ENCODE assay signal across 8 cellular contexts in genomic region chr3:158109804-158110657, GRCh38. TPM values are rescaled to one million over a fixed set of nuclear protein-coding genes. Genes with fewer than 3 reads are reported as not detected.
DNase-seq lines count a peak whose midpoint lies in the region; ATAC-seq, FAIRE-seq and TF ChIP-seq lines count a peak whose summit lies in the region.

Gene RSRC1 (plus strand): TSS chr3:158110089. CDS start chr3:158122105, 12,016 bp downstream.

- in situ Hi-C loops in GM13976 (cut with MboI; ENCODE audit: low sequenced_read_pairs, unreplicated experiment), result loop anchor here (10.0 to 25.0 kb wide), 2 partner anchors 202 to 325 kb away; no protein-coding TSS in a partner anchor

- intact Hi-C loops in left ventricle myocardium superior (cut with micrococcal nuclease), result no loop called here

- H3K27me3 Mint-ChIP-seq in T-helper 1 cell treated with Interleukin-12 subunit alpha and Interleukin-12 subunit beta and Interleukin-4 antibody, amounts not matched to agents 30 μg/mL and 1 μg/mL, for 36 hours (ENCODE audit: low read depth), result peaks cover 42% of the 10 kb centered on the region

- H3K36me3 Mint-ChIP-seq in T-helper 1 cell treated with Interleukin-12 subunit alpha and Interleukin-12 subunit beta and Interleukin-4 antibody, amounts not matched to agents 30 μg/mL and 1 μg/mL, for 36 hours (ENCODE audit: low read depth), result peaks cover 34% of the 10 kb centered on the region

- H3K4me1 Mint-ChIP-seq in T-helper 1 cell treated with Interleukin-12 subunit alpha and Interleukin-12 subunit beta and Interleukin-4 antibody, amounts not matched to agents 30 μg/mL and 1 μg/mL, for 36 hours (ENCODE audit: low read depth), result peaks cover 51% of the 10 kb centered on the region

- ATAC-seq in HG02870 (IDR thresholded peaks at IDR 0.05; ENCODE audit: unreplicated experiment), result peak; percentile 82
- peak; percentile 95 for ATAC-seq in left ventricle myocardium superior

- H3K27ac Mint-ChIP-seq in T-helper 1 cell treated with Interleukin-12 subunit alpha and Interleukin-12 subunit beta and Interleukin-4 antibody, amounts not matched to agents 30 μg/mL and 1 μg/mL, for 36 hours, result peak within 1 kb of the TSS; percentile 88

- H3K9me3 Mint-ChIP-seq in T-helper 1 cell treated with Interleukin-12 subunit alpha and Interleukin-12 subunit beta and Interleukin-4 antibody, amounts not matched to agents 30 μg/mL and 1 μg/mL, for 36 hours, result peaks cover 23% of the 10 kb centered on the region

- FAIRE-seq in urothelium cell line (lab: Jason Lieb, UNC), result no peak

- no peak for TF ChIP-seq CTCF in GM13976 (IDR thresholded peaks at IDR 0.05; ENCODE audit: borderline replicate concordance, control extremely low read depth, extremely low read depth, insufficient read depth, missing control alignments)

- DNase-seq in GM13976 (ENCODE audit: low spot score), result peak; percentile 83
- peak; percentile 92 for DNase-seq in NCI-H146 treated with DMSO at 0.1 percent for 48 hours (lab: John Stamatoyannopoulos, UW; ENCODE audit: unreplicated experiment)
- DNase-seq in amniotic stem cell (lab: John Stamatoyannopoulos, UW), result peak; percentile 79
- peak; percentile 90 for DNase-seq in left ventricle myocardium superior
- DNase-seq in pulmonary artery endothelial cell (ENCODE audit: low read depth, low spot score), result peak; percentile 68
- peak; percentile 74 for DNase-seq in urothelium cell line (ENCODE audit: low spot score)

- peak within 1 kb of the TSS; percentile 97 for H3K4me3 Mint-ChIP-seq in T-helper 1 cell treated with Interleukin-12 subunit alpha and Interleukin-12 subunit beta and Interleukin-4 antibody, amounts not matched to agents 30 μg/mL and 1 μg/mL, for 36 hours

RNA-seq across cellular contexts. Expression of gene RSRC1, which starts in this region (rescaled TPM):
- total RNA-seq in left ventricle myocardium superior, result 20.6 TPM
- 38.9 and 53.5 TPM in 2 replicates for total RNA-seq in pulmonary artery endothelial cell

Comparison
In these comparisons a context has a peak if more than half of its experiments do, and no peak if none do; other contexts are left out.
1. Peak in every context shown above with its lines: DNase-seq and ATAC-seq.